17 cellular contexts compared by ENCODE assay signal in the genomic region with DNA sequence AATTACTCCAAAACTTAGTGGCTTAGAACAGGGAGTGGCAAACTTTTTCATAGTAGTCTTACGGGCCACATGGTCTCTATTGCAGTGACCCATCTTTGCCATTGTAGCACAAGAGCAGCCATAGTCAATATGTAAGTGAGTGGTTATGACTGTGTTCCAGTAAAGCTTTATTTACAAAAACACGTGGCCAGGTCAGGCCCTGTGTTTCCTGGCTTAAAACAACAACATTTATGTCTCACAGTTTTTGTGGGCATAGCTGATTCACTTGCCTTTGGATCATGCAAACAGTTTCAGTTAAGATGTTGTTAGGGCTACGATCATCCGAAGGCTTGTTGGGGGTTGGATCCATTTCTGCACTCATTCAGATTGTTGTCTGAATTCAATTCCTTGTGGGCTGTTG.
"Had no signal": no experiment of that assay in that cellular context is flagged by ENCODE, and none has a peak within 500 bp of the region (broad histone marks: within the 10 kb centered on the region; RNA-seq: fewer than 3 reads in every experiment).

No MANE protein-coding gene starts in this region.

- DNase-seq: activated CD4-positive, alpha-beta memory T cell treated with anti-CD3 and anti-CD28 coated beads for 36 hours; activated CD4-positive, alpha-beta T cell treated with anti-CD3 and anti-CD28 coated beads for 1 hour; activated gamma-delta T cell; activated T-cell treated with anti-CD3 and anti-CD28 coated beads, Interleukin-2, amount 50 U/mL, for 4 hours; amniotic stem cell; dermis blood vessel endothelial cell; erythroblast; mucosa of descending colon; naive thymus-derived CD4-positive, alpha-beta T cell; retina; stimulated activated CD4-positive, alpha-beta T cell treated with anti-CD3 and anti-CD28 coated beads, Interleukin-12 subunit alpha, Interleukin-12 subunit beta, amount 100 ng/mL, for 4 hours had no signal

- H3K4me1 ChIP-seq: tibial nerve had no signal

- ATAC-seq: activated naive CD4-positive, alpha-beta T cell treated with anti-CD3 and anti-CD28 coated beads, Interleukin-2, amount 50 U/mL, for 72 hours; activated T-cell treated with anti-CD3 and anti-CD28 coated beads, Interleukin-2, amount 50 U/mL, for 4 hours; mucosa of descending colon; naive thymus-derived CD4-positive, alpha-beta T cell; SK-N-SH treated with all-trans-retinoic acid at 6 μM for 48 hours; stimulated activated memory B cell treated with anti-CD40 and anti-IgM and Interleukin-4, amounts not matched to agents 10 μg/mL and 1 μg/mL and 100 μg/mL, for 72 hours had no signal

- H3K27ac ChIP-seq: tibial nerve, VCaP had no signal

- FAIRE-seq: islet of Langerhans had no signal

- H3K4me3 ChIP-seq: mucosa of descending colon, tibial nerve had no signal

- H3K9me3 ChIP-seq: mucosa of descending colon had no signal

- H3K27me3 ChIP-seq: tibial nerve had no signal

- H3K36me3 ChIP-seq: tibial nerve had no signal
